Comparison of ENCODE assay signal across 8 cellular contexts in the genomic region with DNA sequence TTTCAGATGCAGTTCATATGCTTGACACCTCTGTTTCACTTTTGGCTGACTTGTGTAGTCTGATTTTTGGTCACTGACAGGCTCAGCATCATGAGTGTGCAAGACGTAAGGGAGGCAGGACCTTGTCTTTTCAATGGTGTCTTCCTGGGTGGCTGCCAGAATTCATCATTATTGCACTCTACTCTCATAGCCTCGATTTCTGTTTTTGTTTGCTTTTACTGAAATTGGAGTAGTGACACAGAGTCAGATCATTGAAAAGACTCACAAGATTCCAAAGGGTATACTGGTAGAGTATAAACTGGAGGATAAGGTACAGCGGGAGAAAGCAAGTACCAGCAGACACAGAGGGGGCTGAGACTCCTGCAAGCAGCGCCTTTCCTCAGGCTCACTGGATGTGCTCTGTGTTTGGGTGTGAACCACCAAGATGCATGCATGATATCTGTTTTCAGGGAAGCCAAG.
DNase-seq lines count a peak whose midpoint lies in the region; ATAC-seq and TF ChIP-seq lines count a peak whose summit lies in the region.

No MANE protein-coding gene starts in this region.

- peak overlapping the region; percentile 82 for H3K4me2 ChIP-seq in OCI-LY7 (ENCODE audit: low read length)

- TF ChIP-seq CTCF in HFFc6 (IDR thresholded peaks at IDR 0.05): no peak
- TF ChIP-seq CTCF in OCI-LY7 (conservative IDR thresholded peaks at IDR 0.05; ENCODE audit: low read length): no peak
- no peak for TF ChIP-seq CTCF in natural killer cell (IDR thresholded peaks at IDR 0.05)

- H3K4me1 Mint-ChIP-seq in HFFc6 (ENCODE audit: low read depth) (peaks cover 41% of the 10 kb centered on the region), natural killer cell (peaks cover 16% of the 10 kb centered on the region in 2 donors)

- DNase-seq in HFFc6 (no peak), OCI-LY7 (ENCODE audit: low spot score) (peak; percentile 76), natural killer cell (no peak), GM03348 (ENCODE audit: low spot score) (no peak), hypothalamus (lab: John Stamatoyannopoulos, UW) (no peak), KBM-7 (no peak)
- DNase-seq in effector CD4-positive, alpha-beta T cell: no peak

- H3K4me3 Mint-ChIP-seq in HFFc6: peak overlapping the region; percentile 6; the same call in 1 of the 2 replicates
- peak overlapping the region; percentile 13 for H3K4me3 Mint-ChIP-seq in natural killer cell

- BruUV-seq in OCI-LY7 (replicated peaks; lab: Mats Ljungman, UMichigan): TSS peak; percentile 99

- in situ Hi-C loops in KBM-7 (cut with MboI; ENCODE audit: low pct_unique_long_range_greater_than_20kb, low sequenced_read_pairs): no loop called here

- H3K9me3 Mint-ChIP-seq in HFFc6 (no peaks in the 10 kb centered on the region), natural killer cell (no peaks in the 10 kb centered on the region)

- peaks cover 25% of the 10 kb centered on the region for H3K36me3 ChIP-seq in OCI-LY7 (ENCODE audit: insufficient read depth, low read length)

- ATAC-seq in GM18867 (IDR thresholded peaks at IDR 0.05; ENCODE audit: unreplicated experiment): peak; percentile 66
- ATAC-seq in natural killer cell: peak; percentile 27 to 41 (median 37)

- H3K27ac Mint-ChIP-seq in HFFc6 (peak overlapping the region; percentile 5; the same call in 1 of the 2 replicates), natural killer cell (peak overlapping the region; percentile 82 to 93)

- CTCF ChIA-PET in OCI-LY7 (lab: Charles Lee; ENCODE audit: unreplicated experiment): no interaction called here

- H3K27me3 Mint-ChIP-seq in HFFc6 (ENCODE audit: insufficient read depth) (peaks cover 2% of the 10 kb centered on the region; the same call in 1 of the 2 replicates), natural killer cell (ENCODE audit: low read depth in 2 of 2) (no peaks in the 10 kb centered on the region)

- H3K9me2 ChIP-seq in OCI-LY7 (ENCODE audit: insufficient read depth, low read length): no peaks in the 10 kb centered on the region

- H3K4me3 ChIP-seq in OCI-LY7 (ENCODE audit: low read depth, low read length, poor library complexity, severe bottlenecking): peak overlapping the region; percentile 50

- H4K20me1 ChIP-seq in OCI-LY7 (ENCODE audit: insufficient read depth, low read length): no peaks in the 10 kb centered on the region

- POLR2A ChIA-PET in OCI-LY7 (lab: Charles Lee): interaction anchor here (0.9 to 5.5 kb wide), 10 partner anchors 8 to 139 kb away, joined by 3 to 31 read pairs (median 4); no protein-coding TSS in a partner anchor

- no peak overlapping the region; the same call in 1 of the 2 replicates for H2AFZ ChIP-seq in OCI-LY7 (ENCODE audit: low read length)

- H3K4me1 ChIP-seq in OCI-LY7 (ENCODE audit: insufficient read depth, low read length, poor library complexity, severe bottlenecking): peaks cover 69% of the 10 kb centered on the region

- H3K36me3 Mint-ChIP-seq in HFFc6 (ENCODE audit: low read depth) (no peaks in the 10 kb centered on the region; the same call in 1 of the 2 replicates), natural killer cell (no peaks in the 10 kb centered on the region)

- H3K9me3 ChIP-seq in OCI-LY7 (ENCODE audit: low read length): no peaks in the 10 kb centered on the region; the same call in 1 of the 2 replicates

- intact Hi-C loops in OCI-LY7 (cut with micrococcal nuclease; ENCODE audit: unreplicated experiment): loop anchor here (1.0 to 10.0 kb wide), 5 partner anchors 8 to 948 kb away; partner anchors contain the start of genes BICD1 and SINHCAF
- intact Hi-C loops in natural killer cell (cut with micrococcal nuclease): no loop called here

- H3K27ac ChIP-seq in OCI-LY7 (ENCODE audit: low read depth, low read length, poor library complexity, severe bottlenecking): peak overlapping the region; percentile 97

- H3K79me2 ChIP-seq in OCI-LY7 (ENCODE audit: insufficient read depth, low read depth, low read length): peaks cover 43% of the 10 kb centered on the region
